Comparison of ENCODE assay signal across 8 cellular contexts in the genomic region with DNA sequence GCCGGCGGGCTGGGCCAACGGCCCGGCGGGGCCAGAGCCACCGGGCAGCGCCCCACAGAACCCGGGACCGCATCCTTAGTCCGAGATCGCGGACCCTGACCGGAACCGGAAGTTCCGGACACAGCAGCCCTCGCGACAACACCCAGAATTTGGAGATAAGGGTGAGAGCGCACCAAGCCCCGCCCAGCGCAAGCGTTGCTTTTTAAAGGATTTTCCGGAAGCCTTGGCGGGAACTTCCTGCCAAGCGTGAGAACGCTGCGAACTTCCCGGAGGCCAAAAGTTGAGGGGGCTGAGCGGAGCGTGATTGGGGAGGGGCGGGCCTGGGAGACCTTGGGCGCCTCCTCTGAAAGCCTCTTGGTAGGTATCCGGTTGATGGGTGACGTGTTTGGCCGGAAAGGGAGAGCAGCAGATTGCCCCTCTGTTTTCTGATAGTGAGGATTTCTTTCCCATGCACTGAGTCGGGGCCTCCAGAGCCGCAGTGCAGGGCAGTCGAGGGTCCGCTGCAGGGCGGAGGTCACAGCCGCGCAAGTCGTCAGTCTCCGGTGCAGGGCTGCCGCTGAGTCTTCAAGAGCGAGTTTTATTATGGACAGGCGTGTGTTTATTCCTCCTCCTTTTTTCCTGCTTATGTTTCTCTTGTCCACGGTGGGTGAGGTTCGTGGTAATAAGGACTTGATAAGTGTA. TPM values are rescaled to one million over a fixed set of nuclear protein-coding genes. Genes with fewer than 3 reads are reported as not detected.
A peak's percentile ranks its signal among the peaks of the same experiment; 100 is the strongest.
DNase-seq lines count a peak whose midpoint lies in the region; ATAC-seq, FAIRE-seq and TF ChIP-seq lines count a peak whose summit lies in the region.

Gene MTRF1L, minus strand, starts transcription at position 97 of the 681 bp plus-strand sequence. Its CDS starts 24 bp downstream, at position 73.

- FAIRE-seq in keratinocyte (lab: Jason Lieb, UNC) = peak; percentile 76

- peaks cover 3% of the 10 kb centered on the region for H4K20me1 ChIP-seq in keratinocyte (ENCODE audit: control insufficient read depth, extremely low read depth, insufficient read depth, low read length)

- H3K79me2 ChIP-seq in keratinocyte (ENCODE audit: control insufficient read depth, insufficient read depth, low read length) = peaks cover 47% of the 10 kb centered on the region

- peak within 1 kb of the TSS; percentile 97 for H2AFZ ChIP-seq in keratinocyte (ENCODE audit: control insufficient read depth, low read length)

- DNase-seq in AG10803 (ENCODE audit: low read depth) (peak; percentile 92), NCI-H446 treated with DMSO at 0.1 percent for 48 hours (lab: John Stamatoyannopoulos, UW) (peak; percentile 87), cerebellum (ENCODE audit: low spot score) (peak; percentile 92), keratinocyte (ENCODE audit: low read depth, low spot score) (peak; percentile 55)
- DNase-seq in activated CD4-positive, alpha-beta T cell treated with anti-CD3 and anti-CD28 coated beads for 1 hour = peak; percentile 68
- peak; percentile 56 to 71 for DNase-seq in stimulated activated CD4-positive, alpha-beta T cell treated with anti-CD3 and anti-CD28 coated beads, Interleukin-15, amount 100 ng/mL, for 1 hour (ENCODE audit: low read depth in 1 of 2, low spot score in 1 of 2)

- dilution Hi-C loops in keratinocyte (cut with MboI; ENCODE audit: extremely low pct_ligation_motif_present, low sequenced_read_pairs) = no loop called here

- H3K9me1 ChIP-seq in keratinocyte (ENCODE audit: control insufficient read depth, extremely low read depth, insufficient read depth, low read length) = no peaks in the 10 kb centered on the region

- H3K27ac ChIP-seq in keratinocyte (ENCODE audit: control insufficient read depth, insufficient read depth, low read length) = peak within 1 kb of the TSS; percentile 90

- H3K4me1 ChIP-seq in keratinocyte (ENCODE audit: control insufficient read depth, extremely low read depth, insufficient read depth, low read length) = peaks cover 15% of the 10 kb centered on the region

- H3K9ac ChIP-seq in keratinocyte (ENCODE audit: control insufficient read depth, extremely low read depth, insufficient read depth, low read length) = peak within 1 kb of the TSS; percentile 93

- H3K27me3 ChIP-seq in keratinocyte (ENCODE audit: control insufficient read depth, extremely low read depth, insufficient read depth, low read length) = no peaks in the 10 kb centered on the region

- H3K9me3 ChIP-seq in keratinocyte (ENCODE audit: control insufficient read depth, low read depth, low read length) = no peaks in the 10 kb centered on the region

- no peak for TF ChIP-seq CTCF in AG10803 (conservative IDR thresholded peaks at IDR 0.05; ENCODE audit: low read length)
- no peak for TF ChIP-seq CTCF in keratinocyte (optimal IDR thresholded peaks at IDR 0.05 in 1 of 3, IDR thresholded peaks at IDR 0.05 in 1 of 3, conservative IDR thresholded peaks at IDR 0.05 in 1 of 3; ENCODE audit: extremely low read depth in 1 of 3, insufficient read depth in 2 of 3, low read length in 3 of 3)

- H3K4me2 ChIP-seq in keratinocyte (ENCODE audit: control insufficient read depth, extremely low read depth, insufficient read depth, low read depth, low read length) = peak within 1 kb of the TSS; percentile 99

- ATAC-seq in GM19035 (IDR thresholded peaks at IDR 0.05; ENCODE audit: unreplicated experiment) (peak; percentile 95), HG03354 (IDR thresholded peaks at IDR 0.05; ENCODE audit: poor library complexity, severe bottlenecking, unreplicated experiment) (peak; percentile 94)

- H3K4me3 ChIP-seq in AG10803 (ENCODE audit: low read length) = peak within 1 kb of the TSS; percentile 88
- peak within 1 kb of the TSS; percentile 55 to 99 (median 98) for H3K4me3 ChIP-seq in keratinocyte (ENCODE audit: control insufficient read depth in 2 of 3, extremely low read depth in 1 of 3, insufficient read depth in 2 of 3, low read depth in 1 of 3, low read length in 3 of 3)

- H3K36me3 ChIP-seq in keratinocyte (ENCODE audit: control insufficient read depth in 2 of 2, extremely low read depth in 1 of 2, insufficient read depth in 2 of 2, low read length in 2 of 2) = peaks cover 0 to 15% of the 10 kb centered on the region in 2 experiments

RNA-seq across cellular contexts. Expression of gene MTRF1L, which starts in this region (rescaled TPM):
- 21.7 TPM for total RNA-seq in cerebellum
- 12.4 to 19.0 TPM (median 13.0 TPM) in 3 replicates for polyA plus RNA-seq in keratinocyte
- polyA plus RNA-seq in keratinocyte (2011; ENCODE audit: low read depth) = 14.7 TPM
- polyA plus RNA-seq in keratinocyte (2011; cell fraction: cytosol; rRNA removed) = 10.1 and 19.8 TPM in 2 replicates
- polyA plus RNA-seq in keratinocyte (2011; cell fraction: nucleus; rRNA removed) = 8.5 and 12.0 TPM in 2 replicates
- polyA plus RNA-seq in keratinocyte (2012; ENCODE audit: low replicate concordance) = 7.6 and 14.6 TPM in 2 replicates
- polyA minus RNA-seq in keratinocyte = 1.9 to 13.6 TPM (median 8.4 TPM) in 3 replicates
- 8.4 TPM for polyA minus RNA-seq in keratinocyte (2011; cell fraction: cytosol; rRNA and poly(A)+ RNA removed)
- 3.8 and 8.8 TPM in 2 replicates for polyA minus RNA-seq in keratinocyte (2011; cell fraction: nucleus; rRNA and poly(A)+ RNA removed)

Comparison
In these comparisons a context has a peak if more than half of its experiments do, and no peak if none do; other contexts are left out.
1. Peak in every context shown above with its lines: DNase-seq, ATAC-seq, H3K4me3 ChIP-seq and H3K27ac ChIP-seq.